In genomic region chr11:97110376-97110775, GRCh38 we compare ENCODE assay signal across 24 cellular contexts.
"Had no signal": no experiment of that assay in that cellular context is flagged by ENCODE, and none has a peak within 500 bp of the region (broad histone marks: within the 10 kb centered on the region; RNA-seq: fewer than 3 reads in every experiment).

No MANE protein-coding gene starts in this region.

- H3K27me3 ChIP-seq: foreskin keratinocyte, heart left ventricle, ovary, sigmoid colon, stomach, thyroid gland had no signal

- H3K9me3 ChIP-seq: ovary, sigmoid colon, thyroid gland had no signal

- DNase-seq: activated CD4-positive, alpha-beta memory T cell treated with anti-CD3 and anti-CD28 coated beads for 36 hours; activated CD4-positive, alpha-beta T cell treated with anti-CD3 and anti-CD28 coated beads, Interleukin-2, amount 10 ng/mL, durations not matched to agents 24 days and 14 days; activated CD4-positive, CD25-positive, alpha-beta regulatory T cell treated with anti-CD3 and anti-CD28 coated beads, Interleukin-2, amount 50 U/mL, for 72 hours; activated CD8-positive, alpha-beta memory T cell treated with anti-CD3 and anti-CD28 coated beads, Interleukin-2, amount 50 U/mL, for 48 hours; activated gamma-delta T cell; activated naive CD8-positive, alpha-beta T cell treated with anti-CD3 and anti-CD28 coated beads, Interleukin-2, amount 50 U/mL, for 24 hours; activated T-cell treated with anti-CD3 and anti-CD28 coated beads, Interleukin-2, amount 50 U/mL, for 24 hours; anterior cingulate cortex; cortex of kidney; foreskin keratinocyte; heart left ventricle; hypothalamus; immature natural killer cell; kidney; midbrain; naive thymus-derived CD4-positive, alpha-beta T cell; ovary; sigmoid colon; stimulated activated CD4-positive, alpha-beta T cell treated with anti-CD3 and anti-CD28 coated beads, Interleukin-15, amount 100 ng/mL, for 24 hours; stimulated activated CD4-positive, alpha-beta T cell treated with anti-CD3 and anti-CD28 coated beads, Interleukin-2, amount 100 ng/mL, for 24 hours; stimulated activated naive B cell treated with anti-CD40 and anti-IgM and Interleukin-4, amounts not matched to agents 10 μg/mL and 1 μg/mL and 100 μg/mL, for 72 hours; stomach; thyroid gland had no signal

- H3K27ac ChIP-seq: foreskin keratinocyte, heart left ventricle, ovary, sigmoid colon, stomach, thyroid gland had no signal

- ATAC-seq: activated naive CD8-positive, alpha-beta T cell treated with anti-CD3 and anti-CD28 coated beads, Interleukin-2, amount 50 U/mL, for 24 hours; esophagus mucosa; foreskin keratinocyte; heart left ventricle; naive thymus-derived CD4-positive, alpha-beta T cell; stimulated activated naive B cell treated with anti-CD40 and anti-IgM and Interleukin-4, amounts not matched to agents 10 μg/mL and 1 μg/mL and 100 μg/mL, for 72 hours had no signal

- H3K4me1 ChIP-seq: foreskin keratinocyte, heart left ventricle, stomach, thyroid gland had no signal

- H3K4me3 ChIP-seq: heart left ventricle, ovary, sigmoid colon, stomach, thyroid gland had no signal

- H3K36me3 ChIP-seq: heart left ventricle, ovary, sigmoid colon, stomach, thyroid gland had no signal
